ENCODE assay signal across 31 cellular contexts in the genomic region with DNA sequence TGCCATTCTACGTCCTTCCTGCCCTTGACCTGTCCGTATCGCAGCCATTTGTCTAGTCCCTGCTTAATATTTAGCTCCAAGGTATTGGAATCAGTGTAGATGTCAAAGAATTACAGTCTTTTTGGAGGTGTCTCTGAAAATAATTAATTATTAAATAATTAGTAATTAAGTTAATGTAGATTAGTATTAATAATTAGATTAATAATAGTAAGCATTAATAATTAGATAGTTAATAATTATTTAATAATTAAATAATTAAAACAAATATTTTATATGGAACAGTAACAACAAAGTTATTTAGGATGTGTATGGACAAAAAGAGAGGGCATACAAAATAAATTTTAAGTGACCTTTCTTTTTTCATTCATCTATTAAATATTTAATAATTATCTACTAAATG.
"Had no signal": no experiment of that assay in that cellular context is flagged by ENCODE, and none has a peak within 500 bp of the region (broad histone marks: within the 10 kb centered on the region; RNA-seq: fewer than 3 reads in every experiment).

No MANE protein-coding gene starts in this region.

- H3K9me3 ChIP-seq: ascending aorta had no signal

- H3K36me3 ChIP-seq: ascending aorta, cardiac muscle cell had no signal

- DNase-seq: activated CD4-positive, alpha-beta T cell treated with anti-CD3 and anti-CD28 coated beads for 1 hour; activated CD4-positive, alpha-beta T cell treated with anti-CD3 and anti-CD28 coated beads for 36 hours; activated CD4-positive, alpha-beta T cell treated with anti-CD3 and anti-CD28 coated beads for 48 hours; activated CD4-positive, alpha-beta T cell treated with anti-CD3 and anti-CD28 coated beads, Interleukin-2, amount 10 ng/mL, durations not matched to agents 7 days and 5 days; activated CD4-positive, alpha-beta T cell treated with anti-CD3 and anti-CD28 coated beads, Interleukin-2, amount 50 U/mL, for 48 hours; activated CD4-positive, CD25-positive, alpha-beta regulatory T cell; activated CD8-positive, alpha-beta memory T cell treated with anti-CD3 and anti-CD28 coated beads, Interleukin-2, amount 50 U/mL, for 4 hours; activated CD8-positive, alpha-beta T cell treated with anti-CD3 and anti-CD28 coated beads for 36 hours; activated gamma-delta T cell; activated naive CD4-positive, alpha-beta T cell treated with anti-CD3 and anti-CD28 coated beads, Interleukin-2, amount 10 ng/mL, durations not matched to agents 7 days and 5 days; activated naive CD4-positive, alpha-beta T cell treated with Interleukin-2 at 50 U/mL for 16 hours; activated naive CD8-positive, alpha-beta T cell treated with anti-CD3 and anti-CD28 coated beads, Interleukin-2, amount 10 ng/mL, durations not matched to agents 7 days and 5 days; activated naive CD8-positive, alpha-beta T cell treated with anti-CD3 and anti-CD28 coated beads, Interleukin-2, amount 50 U/mL, for 24 hours; activated T-cell treated with anti-CD3 and anti-CD28 coated beads for 4 hours; activated T-cell treated with anti-CD3 and anti-CD28 coated beads, Interleukin-2, amount 50 U/mL, for 1 hour; activated T-cell treated with anti-CD3 and anti-CD28 coated beads, Interleukin-2, amount 50 U/mL, for 4 hours; activated T-cell treated with anti-CD3 and anti-CD28 coated beads, Interleukin-2, amount 50 U/mL, for 72 hours; amygdala; anterior cingulate cortex; caudate nucleus; cerebellar nuclear complex; T-helper 1 cell; T-helper 2 cell; T-helper 9 cell had no signal

- H3K27ac ChIP-seq: ascending aorta, cardiac muscle cell, VCaP had no signal

- H3K4me3 ChIP-seq: ascending aorta, cardiac muscle cell had no signal

- ATAC-seq: activated CD4-positive, alpha-beta T cell treated with anti-CD3 and anti-CD28 coated beads for 36 hours; activated CD4-positive, CD25-positive, alpha-beta regulatory T cell treated with anti-CD3 and anti-CD28 coated beads, Interleukin-2, amount 50 U/mL, for 24 hours; activated CD8-positive, alpha-beta T cell treated with anti-CD3 and anti-CD28 coated beads for 36 hours; activated naive CD8-positive, alpha-beta T cell treated with anti-CD3 and anti-CD28 coated beads, Interleukin-2, amount 50 U/mL, for 24 hours; activated T-cell treated with anti-CD3 and anti-CD28 coated beads, Interleukin-2, amount 50 U/mL, for 4 hours; activated T-cell treated with anti-CD3 and anti-CD28 coated beads, Interleukin-2, amount 50 U/mL, for 72 hours; activated T-helper 17 cell treated with anti-CD3 and anti-CD28 coated beads, Interleukin-2, amount 50 U/mL, for 72 hours had no signal

- H3K27me3 ChIP-seq: ascending aorta, cardiac muscle cell had no signal

- FAIRE-seq: bronchial epithelial cell, TTC549 had no signal

- H3K4me1 ChIP-seq: ascending aorta had no signal
